In the genomic region with DNA sequence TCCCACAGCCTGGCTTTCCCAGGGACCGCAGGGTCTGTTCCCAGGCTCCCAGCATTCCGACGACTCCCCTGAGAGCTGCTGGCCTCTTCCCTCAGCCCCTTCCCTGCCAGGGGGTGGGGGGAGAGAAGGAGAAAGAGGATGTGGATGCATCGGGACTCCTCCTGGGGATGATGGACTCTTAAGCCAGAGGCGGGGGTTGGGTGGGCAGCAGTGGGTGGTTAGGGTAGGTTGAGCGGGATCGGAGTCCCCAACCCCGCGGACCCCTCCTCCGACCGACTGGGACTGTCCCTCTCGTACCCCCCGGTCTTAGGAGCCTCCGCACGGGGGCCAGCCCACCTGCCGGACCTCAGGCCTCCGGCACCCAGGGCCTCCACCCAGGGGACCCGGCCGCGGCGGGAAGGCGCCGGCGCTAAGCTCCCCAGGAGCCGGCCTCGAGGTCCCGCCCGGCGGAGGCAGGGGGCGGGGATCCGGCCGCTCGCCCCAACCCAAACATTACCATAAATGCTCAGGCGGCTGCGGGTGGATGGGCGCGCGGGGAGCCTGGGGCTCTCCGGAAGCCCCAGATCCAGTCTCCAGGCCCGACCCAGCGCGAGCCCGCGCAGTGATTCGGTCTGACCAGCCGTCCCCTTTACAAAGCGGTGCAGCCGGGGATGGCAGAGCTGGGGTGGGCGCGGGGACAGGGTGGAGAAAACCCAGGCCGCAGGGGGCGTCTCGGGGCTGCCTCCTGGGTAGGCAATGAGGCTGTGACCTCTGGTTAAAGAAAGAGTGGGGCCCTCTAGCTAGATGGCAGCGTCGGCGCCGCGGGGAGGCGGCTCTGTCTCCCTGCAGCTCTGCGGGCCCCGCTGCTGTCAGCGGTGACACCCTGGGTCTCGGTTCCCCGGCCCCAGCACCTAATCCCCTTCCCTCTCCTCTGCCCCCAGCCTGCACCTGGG, we compare ENCODE assay signal across 9 cellular contexts. TPM values are rescaled to one million over a fixed set of nuclear protein-coding genes. Genes with fewer than 3 reads are reported as not detected.
DNase-seq lines count a peak whose midpoint lies in the region; ATAC-seq and TF ChIP-seq lines count a peak whose summit lies in the region.
"Had no signal": no experiment of that assay in that cellular context is flagged by ENCODE, and none has a peak within 500 bp of the region (broad histone marks: within the 10 kb centered on the region; RNA-seq: fewer than 3 reads in every experiment).

No MANE protein-coding gene starts in this region.

- CTCF ChIA-PET in CD8-positive, alpha-beta memory T cell (lab: Charles Lee) = interaction anchor here (0.7 to 4.2 kb wide), 15 partner anchors 11 to 218 kb away, joined by 3 to 23 read pairs (median 3); a partner anchor contains a TSS

- peak overlapping the region in 7 of 8 donors; percentile 32 to 87 (median 65) for H3K27ac Mint-ChIP-seq in CD8-positive, alpha-beta memory T cell
- peak overlapping the region in 1 of 3 donors; percentile 66 for H3K27ac Mint-ChIP-seq in IgD-negative memory B cell
- H3K27ac Mint-ChIP-seq in activated T-cell treated with anti-CD3 and anti-CD28 coated beads, Interleukin-2, amount 50 U/mL, for 72 hours = peak overlapping the region; percentile 81
- H3K27ac Mint-ChIP-seq in natural killer cell = peak overlapping the region in 1 of 2 donors; percentile 81

- no peaks in the 10 kb centered on the region for H3K9me3 ChIP-seq in CD8-positive, alpha-beta memory T cell (ENCODE audit: low read length)
- H3K9me3 ChIP-seq in aorta (ENCODE audit: control insufficient read depth, low read length) = no peaks in the 10 kb centered on the region

- H3K4me3 ChIP-seq in CD8-positive, alpha-beta memory T cell (ENCODE audit: low read length) = peak overlapping the region; percentile 74
- peak overlapping the region; percentile 16 to 35 for H3K4me3 ChIP-seq in aorta (ENCODE audit: low read length in 2 of 2)

- peaks cover 7% of the 10 kb centered on the region for H3K27me3 ChIP-seq in CD8-positive, alpha-beta memory T cell (ENCODE audit: insufficient read depth, low read length, poor library complexity, severe bottlenecking)
- no peaks in the 10 kb centered on the region for H3K27me3 ChIP-seq in aorta (ENCODE audit: control insufficient read depth in 1 of 2, insufficient read depth in 2 of 2, low read length in 1 of 2)

- H3K4me1 Mint-ChIP-seq in CD8-positive, alpha-beta memory T cell = peaks cover 11 to 42% (median 21%) of the 10 kb centered on the region in 3 donors
- H3K4me1 Mint-ChIP-seq in IgD-negative memory B cell (peaks cover 11 to 22% (median 15%) of the 10 kb centered on the region in 3 donors), natural killer cell (peaks cover 0 to 34% of the 10 kb centered on the region in 2 donors)
- peaks cover 33% of the 10 kb centered on the region for H3K4me1 Mint-ChIP-seq in activated T-cell treated with anti-CD3 and anti-CD28 coated beads, Interleukin-2, amount 50 U/mL, for 72 hours (ENCODE audit: low read depth)

- H3K27ac ChIP-seq in CD8-positive, alpha-beta memory T cell (ENCODE audit: low read depth, low read length) = peak overlapping the region; percentile 78
- peak overlapping the region; percentile 79 to 97 for H3K27ac ChIP-seq in aorta (ENCODE audit: low read depth in 1 of 2, low read length in 2 of 2)

- peaks cover 23% of the 10 kb centered on the region for H3K4me1 ChIP-seq in CD8-positive, alpha-beta memory T cell (ENCODE audit: insufficient read depth, low read length)
- no peaks in the 10 kb centered on the region for H3K4me1 ChIP-seq in aorta (ENCODE audit: control insufficient read depth in 1 of 2, insufficient read depth in 2 of 2, low read length in 2 of 2)

- TF ChIP-seq CTCF in natural killer cell (IDR thresholded peaks at IDR 0.05) = no peak

- intact Hi-C loops in natural killer cell (cut with micrococcal nuclease) = loop anchor here (5.0 kb wide), 1 partner anchor 114 kb away; a partner anchor contains a TSS
- intact Hi-C loops in aorta (cut with DNase I) = loop anchor here (5.0 kb wide), 2 partner anchors 114 to 124 kb away; a partner anchor contains a TSS

- no peaks in the 10 kb centered on the region for H3K36me3 ChIP-seq in CD8-positive, alpha-beta memory T cell (ENCODE audit: insufficient read depth, low read length)
- no peaks in the 10 kb centered on the region for H3K36me3 ChIP-seq in aorta (ENCODE audit: control insufficient read depth in 1 of 2, insufficient read depth in 2 of 2, low read length in 1 of 2)

- ATAC-seq in GM19455 (IDR thresholded peaks at IDR 0.05; ENCODE audit: unreplicated experiment) (peak; percentile 37), natural killer cell (peak; percentile 68 to 79 (median 77)), aorta (ENCODE audit: low FRiP score) (peak; percentile 74), SK-N-SH treated with all-trans-retinoic acid at 6 μM for 48 hours (no peak)
- ATAC-seq in activated T-cell treated with anti-CD3 and anti-CD28 coated beads, Interleukin-2, amount 50 U/mL, for 72 hours (replicated peaks in 1 of 2) = peak; percentile 75 to 77

- POLR2A ChIA-PET in CD8-positive, alpha-beta memory T cell (lab: Charles Lee) = interaction anchor here (0.6 to 1.3 kb wide), 6 partner anchors 11 to 236 kb away, joined by 3 to 5 read pairs (median 3); a partner anchor contains a TSS

- no peaks in the 10 kb centered on the region for H3K36me3 Mint-ChIP-seq in CD8-positive, alpha-beta memory T cell
- H3K36me3 Mint-ChIP-seq in IgD-negative memory B cell (no peaks in the 10 kb centered on the region), natural killer cell (no peaks in the 10 kb centered on the region)
- H3K36me3 Mint-ChIP-seq in activated T-cell treated with anti-CD3 and anti-CD28 coated beads, Interleukin-2, amount 50 U/mL, for 72 hours (ENCODE audit: insufficient read depth in 2 of 2) = no peaks in the 10 kb centered on the region

- WGBS in aorta, 2 donors = 1% methylated on average over 60 to 64 of the region's 64 CpGs

- H3K27me3 Mint-ChIP-seq in CD8-positive, alpha-beta memory T cell = peaks cover 11 to 18% of the 10 kb centered on the region in 2 donors
- H3K27me3 Mint-ChIP-seq in IgD-negative memory B cell (peaks cover 13% of the 10 kb centered on the region), natural killer cell (ENCODE audit: low read depth in 2 of 2) (peaks cover 24 to 27% of the 10 kb centered on the region in 2 donors)
- peaks cover 8% of the 10 kb centered on the region for H3K27me3 Mint-ChIP-seq in activated T-cell treated with anti-CD3 and anti-CD28 coated beads, Interleukin-2, amount 50 U/mL, for 72 hours (ENCODE audit: low read depth)

- peak in 4 of 5 donors; percentile 31 to 63 (median 43) for DNase-seq in CD8-positive, alpha-beta memory T cell
- peak; percentile 72 to 79 for DNase-seq in activated T-cell treated with anti-CD3 and anti-CD28 coated beads, Interleukin-2, amount 50 U/mL, for 72 hours
- peak; percentile 45 for DNase-seq in fibroblast of peridontal ligament (ENCODE audit: extremely low read depth)
- no peak for DNase-seq in natural killer cell
- peak; percentile 80 to 92 for DNase-seq in aorta

- H3K4me3 Mint-ChIP-seq in CD8-positive, alpha-beta memory T cell = peak overlapping the region; percentile 81 to 95 (median 85)
- H3K4me3 Mint-ChIP-seq in IgD-negative memory B cell (peak overlapping the region; percentile 14 to 95 (median 88)), natural killer cell (peak overlapping the region; percentile 84)
- peak overlapping the region; percentile 89 to 90 for H3K4me3 Mint-ChIP-seq in activated T-cell treated with anti-CD3 and anti-CD28 coated beads, Interleukin-2, amount 50 U/mL, for 72 hours

- no peaks in the 10 kb centered on the region for H3K9me3 Mint-ChIP-seq in CD8-positive, alpha-beta memory T cell
- H3K9me3 Mint-ChIP-seq in IgD-negative memory B cell (no peaks in the 10 kb centered on the region), natural killer cell (no peaks in the 10 kb centered on the region)
- H3K9me3 Mint-ChIP-seq in activated T-cell treated with anti-CD3 and anti-CD28 coated beads, Interleukin-2, amount 50 U/mL, for 72 hours = no peaks in the 10 kb centered on the region

TF ChIP-seq in SK-N-SH treated with all-trans-retinoic acid at 6 μM for 48 hours, 23 proteins besides CTCF, POLR2A, EP300 and RAD21:
- no peak for TF ChIP-seq RARB (CRISPR knock-in tag; IDR thresholded peaks at IDR 0.05)

RNA-seq across cellular contexts. Expression of a gene that starts 3.9 kb away (rescaled TPM):
- 1 to 10 TPM; 2.0 to 2.7 TPM for total RNA-seq in CD8-positive, alpha-beta memory T cell
- 1.6 TPM for polyA plus RNA-seq in CD8-positive, alpha-beta memory T cell
- polyA plus RNA-seq in IgD-negative memory B cell = 1.3 TPM
- total RNA-seq in activated T-cell treated with anti-CD3 and anti-CD28 coated beads, Interleukin-2, amount 50 U/mL, for 72 hours = 1 to 10 TPM; 4.7 to 5.2 TPM
- 1 to 10 TPM in 1 of 3 donors, under 1 TPM in 2; 0.11 to 2.0 (median 0.19) TPM for total RNA-seq in natural killer cell
- 1,000 to 10,000 TPM in 1 of 2 donors, 100 to 1,000 TPM in 1; 525 to 1,386 TPM for total RNA-seq in aorta
- polyA plus RNA-seq in aorta = 100 to 1,000 TPM; 274 to 486 TPM

RNA-seq across cellular contexts. Expression of a gene that starts 13.5 kb away (rescaled TPM):
- total RNA-seq in CD8-positive, alpha-beta memory T cell = 10 to 100 TPM; 33.2 to 34.8 TPM
- polyA plus RNA-seq in CD8-positive, alpha-beta memory T cell = 46.1 TPM
- polyA plus RNA-seq in IgD-negative memory B cell (41.1 TPM), aorta (10 to 100 TPM in 1 of 2 donors, 1 to 10 TPM in 1; 9.4 to 16.5 TPM)
- 10 to 100 TPM; 32.5 to 38.9 TPM for total RNA-seq in activated T-cell treated with anti-CD3 and anti-CD28 coated beads, Interleukin-2, amount 50 U/mL, for 72 hours
- total RNA-seq in natural killer cell (10 to 100 TPM; 18.0 to 21.8 (median 18.1) TPM), aorta (10 to 100 TPM; 16.8 to 17.5 TPM)

RNA-seq across cellular contexts. Expression of a gene that starts 19.8 kb away (rescaled TPM):
- total RNA-seq in CD8-positive, alpha-beta memory T cell = not detected
- polyA plus RNA-seq in CD8-positive, alpha-beta memory T cell = not detected
- polyA plus RNA-seq in IgD-negative memory B cell (not detected), aorta (10 to 100 TPM; 19.1 to 22.3 TPM)
- total RNA-seq in activated T-cell treated with anti-CD3 and anti-CD28 coated beads, Interleukin-2, amount 50 U/mL, for 72 hours = not detected
- total RNA-seq in natural killer cell (not detected), aorta (10 to 100 TPM; 42.4 to 88.2 TPM)
- total RNA-seq: NCI-H460 had no signal

RNA-seq across cellular contexts. Expression of a gene that starts 25.6 kb away (rescaled TPM):
- not detected for total RNA-seq in CD8-positive, alpha-beta memory T cell
- not detected for polyA plus RNA-seq in CD8-positive, alpha-beta memory T cell
- not detected for polyA plus RNA-seq in IgD-negative memory B cell
- not detected for total RNA-seq in activated T-cell treated with anti-CD3 and anti-CD28 coated beads, Interleukin-2, amount 50 U/mL, for 72 hours
- not detected for total RNA-seq in natural killer cell
- total RNA-seq in aorta = not detected
- polyA plus RNA-seq in aorta = not detected
- total RNA-seq: NCI-H460 had no signal

Comparison
In these comparisons a context has a peak if more than half of its experiments do, and no peak if none do; other contexts are left out.
1. RNA of a gene that starts 3.9 kb away (total RNA-seq): 525 to 1,386 TPM in aorta; 4.7 to 5.2 TPM in activated T-cell treated with anti-CD3 and anti-CD28 coated beads, Interleukin-2, amount 50 U/mL, for 72 hours, 2.0 to 2.7 TPM in CD8-positive, alpha-beta memory T cell and 0.11 to 2.0 TPM in natural killer cell; every median in the first group is over 10 times any median in the second.
2. RNA of a gene that starts 19.8 kb away (total RNA-seq): 42.4 to 88.2 TPM in aorta; not detected in CD8-positive, alpha-beta memory T cell, not detected in activated T-cell treated with anti-CD3 and anti-CD28 coated beads, Interleukin-2, amount 50 U/mL, for 72 hours and not detected in natural killer cell; every median in the first group is over 10 times any median in the second.
3. Peak in every context shown above with its lines, with median percentiles within 50 percentile points of each other: H3K4me3 Mint-ChIP-seq.